In the genomic region with DNA sequence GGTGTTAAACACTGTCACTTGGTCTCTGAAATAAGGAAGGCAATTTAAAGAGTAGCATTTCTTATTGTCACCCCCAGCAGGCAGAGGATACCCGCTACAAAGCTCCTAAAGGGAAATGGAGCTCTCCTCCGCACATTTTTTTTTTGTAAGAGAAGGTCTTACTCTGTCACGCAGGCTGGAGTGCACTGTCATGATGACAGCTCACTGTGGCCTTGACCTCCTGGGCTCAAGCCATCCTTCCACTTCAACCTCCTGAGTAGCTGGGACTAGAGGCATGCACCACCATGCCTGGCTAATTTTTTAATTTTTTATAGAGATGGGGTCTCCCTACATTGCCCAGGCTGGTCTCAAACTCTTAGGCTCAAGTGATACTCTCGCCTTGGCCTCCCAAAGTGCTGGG, we compare ENCODE assay signal across 23 cellular contexts.
"Had no signal": no experiment of that assay in that cellular context is flagged by ENCODE, and none has a peak within 500 bp of the region (broad histone marks: within the 10 kb centered on the region; RNA-seq: fewer than 3 reads in every experiment).

No MANE protein-coding gene starts in this region.

- H3K36me3 ChIP-seq: vagina, WERI-Rb-1 had no signal

- FAIRE-seq: islet of Langerhans had no signal

- H3K4me3 ChIP-seq: thoracic aorta, vagina had no signal

- ATAC-seq: activated T-helper 17 cell treated with anti-CD3 and anti-CD28 coated beads, Interleukin-2, amount 50 U/mL, for 72 hours; foreskin keratinocyte; naive thymus-derived CD4-positive, alpha-beta T cell; T-helper 17 cell had no signal

- H3K9me3 ChIP-seq: thoracic aorta, vagina had no signal

- H3K4me1 ChIP-seq: foreskin keratinocyte, vagina had no signal

- H3K27ac ChIP-seq: foreskin keratinocyte, thoracic aorta, vagina, WERI-Rb-1 had no signal

- DNase-seq: activated CD4-positive, alpha-beta T cell treated with anti-CD3 and anti-CD28 coated beads for 1 hour; activated CD8-positive, alpha-beta memory T cell treated with anti-CD3 and anti-CD28 coated beads for 24 hours; activated CD8-positive, alpha-beta memory T cell treated with anti-CD3 and anti-CD28 coated beads, Interleukin-2, amount 50 U/mL, for 4 hours; activated naive CD4-positive, alpha-beta T cell treated with anti-CD3 and anti-CD28 coated beads for 36 hours; activated naive CD8-positive, alpha-beta T cell treated with anti-CD3 and anti-CD28 coated beads, Interleukin-2, amount 10 ng/mL, durations not matched to agents 7 days and 5 days; activated T-cell treated with anti-CD3 and anti-CD28 coated beads, Interleukin-2, amount 50 U/mL, for 24 hours; amygdala; effector memory CD4-positive, alpha-beta T cell; foreskin keratinocyte; glutamatergic neuron; hypothalamus; left colon; naive thymus-derived CD4-positive, alpha-beta T cell; occipital lobe; stimulated activated CD4-positive, alpha-beta T cell treated with anti-CD3 and anti-CD28 coated beads, Interleukin-4, amount 100 ng/mL, for 24 hours; stimulated activated naive CD4-positive, alpha-beta T cell treated with Interleukin-2 at 50 U/mL for 16 hours; SW 1271; T-helper 17 cell; WERI-Rb-1 had no signal

- H3K27me3 ChIP-seq: foreskin keratinocyte, vagina had no signal
